Comparison of ENCODE assay signal across 8 cellular contexts in genomic region chr1:169794530-169795416, GRCh38. TPM values are rescaled to one million over a fixed set of nuclear protein-coding genes. Genes with fewer than 3 reads are reported as not detected.
A peak's percentile ranks its signal among the peaks of the same experiment; 100 is the strongest.
DNase-seq lines count a peak whose midpoint lies in the region; ATAC-seq and TF ChIP-seq lines count a peak whose summit lies in the region.

Gene METTL18, minus strand, starts transcription at chr1:169794907. Its CDS starts 1,212 bp downstream, at chr1:169793695.

- POLR2A ChIA-PET in GM10248 (lab: Yijun Ruan, JAX), result interaction anchor here (1.0 kb wide), 1 partner anchor 99 kb away, joined by 3 read pairs; the partner anchor contains the start of gene SCYL3

- H3K36me3 ChIP-seq in thyroid gland, result no peaks in the 10 kb centered on the region

- peak; percentile 95 for ATAC-seq in HG02623 (IDR thresholded peaks at IDR 0.05; ENCODE audit: unreplicated experiment)

- no peaks in the 10 kb centered on the region for H3K9me3 ChIP-seq in thyroid gland

- H3K36me3 Mint-ChIP-seq in activated naive CD8-positive, alpha-beta T cell, result peaks cover 9% of the 10 kb centered on the region
- peaks cover 13% of the 10 kb centered on the region for H3K36me3 Mint-ChIP-seq in osteocyte (ENCODE audit: unreplicated experiment)

- peak within 1 kb of the TSS; percentile 98 for H3K27ac Mint-ChIP-seq in activated naive CD8-positive, alpha-beta T cell
- H3K27ac Mint-ChIP-seq in osteocyte (ENCODE audit: unreplicated experiment), result peak within 1 kb of the TSS; percentile 98

- 1 to 2% methylated on average over 29 to 41 of the region's 48 CpGs for WGBS in thyroid gland, 2 donors

- no peaks in the 10 kb centered on the region for H3K27me3 ChIP-seq in thyroid gland

- no peaks in the 10 kb centered on the region for H3K27me3 Mint-ChIP-seq in activated naive CD8-positive, alpha-beta T cell
- no peaks in the 10 kb centered on the region for H3K27me3 Mint-ChIP-seq in osteocyte (ENCODE audit: unreplicated experiment)

- peak within 1 kb of the TSS; percentile 28 to 58 (median 29) for H3K4me3 ChIP-seq in thyroid gland (replicated peaks in 1 of 3)

- peaks cover 10 to 17% of the 10 kb centered on the region in 2 donors for H3K4me1 ChIP-seq in thyroid gland

- DNase-seq in GM10248 (ENCODE audit: extremely low spot score) (peak; percentile 89), NCI-H1105 (lab: John Stamatoyannopoulos, UW) (peak; percentile 94), SKM-1 treated with dmso at 0.1 percent for 144 hours (lab: John Stamatoyannopoulos, UW; ENCODE audit: unreplicated experiment) (peak; percentile 97), head of caudate nucleus (peak; percentile 90 to 98 (median 94)), osteocyte (ENCODE audit: extremely low spot score, unreplicated experiment) (peak; percentile 94), thyroid gland (peak; percentile 86 to 91)

- H3K27ac ChIP-seq in thyroid gland, result peak within 1 kb of the TSS; percentile 75 to 93 (median 83)

- TF ChIP-seq POLR2A in thyroid gland (IDR thresholded peaks at IDR 0.05), result peak in 1 of 2 donors; percentile 57

- TF ChIP-seq CTCF in GM10248 (IDR thresholded peaks at IDR 0.05; ENCODE audit: control extremely low read depth, extremely low read depth, low read depth, missing control alignments) (no peak), osteocyte (IDR thresholded peaks at IDR 0.05) (no peak), thyroid gland (IDR thresholded peaks at IDR 0.05) (peak in 1 of 6 experiments; percentile 2)

- peak within 1 kb of the TSS; percentile 98 for H3K4me3 Mint-ChIP-seq in activated naive CD8-positive, alpha-beta T cell
- H3K4me3 Mint-ChIP-seq in osteocyte (ENCODE audit: unreplicated experiment), result peak within 1 kb of the TSS; percentile 97

- peaks cover 44% of the 10 kb centered on the region for H3K4me1 Mint-ChIP-seq in activated naive CD8-positive, alpha-beta T cell (ENCODE audit: low read depth)
- H3K4me1 Mint-ChIP-seq in osteocyte (ENCODE audit: unreplicated experiment), result peaks cover 20% of the 10 kb centered on the region

- H3K9me3 Mint-ChIP-seq in activated naive CD8-positive, alpha-beta T cell (ENCODE audit: low read depth), result no peaks in the 10 kb centered on the region
- no peaks in the 10 kb centered on the region for H3K9me3 Mint-ChIP-seq in osteocyte (ENCODE audit: unreplicated experiment)

- intact Hi-C loops in head of caudate nucleus (cut with DNase I) (loop anchor here (5.0 kb wide), 1 partner anchor 98 kb away; the partner anchor contains the start of gene SCYL3), thyroid gland (cut with DNase I) (no loop called here)

- CTCF ChIA-PET in GM10248 (lab: Yijun Ruan, JAX), result interaction anchor here (0.7 to 1.6 kb wide), 5 partner anchors 15 to 198 kb away, joined by 3 to 6 read pairs (median 3); partner anchors contain the start of gene SCYL3

RNA-seq across cellular contexts. Expression of gene METTL18, which starts in this region (rescaled TPM):
- total RNA-seq in osteocyte (6.1 and 6.2 TPM in 2 replicates), thyroid gland (10 to 100 TPM in 3 of 4 donors, 1 to 10 TPM in 1; 9.6 to 13.6 (median 11.4) TPM)

Comparison
In these comparisons a context has a peak if more than half of its experiments do, and no peak if none do; other contexts are left out.
1. Peak in every context shown above with its lines: DNase-seq, ATAC-seq, H3K4me3 ChIP-seq and H3K27ac ChIP-seq.